Comparison of ENCODE assay signal across 16 cellular contexts in the genomic region with DNA sequence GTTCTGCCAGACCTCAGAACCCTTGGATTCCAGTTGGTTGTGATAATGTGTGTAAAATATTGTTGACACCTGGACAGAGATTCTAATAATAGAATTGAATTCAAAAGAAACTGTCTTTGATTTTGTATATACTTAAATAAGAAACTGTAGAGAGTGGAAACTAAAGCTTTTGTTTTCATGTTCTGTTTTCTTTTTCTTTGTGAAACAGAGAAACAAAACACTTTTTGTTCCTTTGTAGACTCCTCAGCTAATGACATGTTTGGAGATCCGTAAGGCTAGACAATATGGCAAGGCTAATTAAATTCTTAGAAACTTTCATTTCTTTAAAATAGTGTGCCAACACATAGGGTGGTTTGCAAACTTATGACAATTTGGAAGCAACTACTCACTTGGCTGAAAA.
DNase-seq lines count a peak whose midpoint lies in the region; ATAC-seq and TF ChIP-seq lines count a peak whose summit lies in the region.
"Had no signal": no experiment of that assay in that cellular context is flagged by ENCODE, and none has a peak within 500 bp of the region (broad histone marks: within the 10 kb centered on the region; RNA-seq: fewer than 3 reads in every experiment).

No MANE protein-coding gene starts in this region.

- TF ChIP-seq CTCF in MM.1S (IDR thresholded peaks at IDR 0.05; ENCODE audit: low read length) (no peak), neural progenitor cell (IDR thresholded peaks at IDR 0.05) (no peak), uterus (IDR thresholded peaks at IDR 0.05) (no peak)
- no peak for TF ChIP-seq CTCF in CD4-positive, alpha-beta T cell (IDR thresholded peaks at IDR 0.05)

- intact Hi-C loops in CD4-positive, alpha-beta T cell (cut with DNase I, micrococcal nuclease): no loop called here
- intact Hi-C loops in uterus (cut with DNase I; ENCODE audit: low total_unique reads): no loop called here

- H3K27me3 Mint-ChIP-seq in neural progenitor cell (ENCODE audit: insufficient read depth, low read depth): no peaks in the 10 kb centered on the region
- no peaks in the 10 kb centered on the region for H3K27me3 Mint-ChIP-seq in CD4-positive, alpha-beta T cell

- peaks cover 10% of the 10 kb centered on the region for H3K4me1 Mint-ChIP-seq in neural progenitor cell
- H3K4me1 Mint-ChIP-seq in CD4-positive, alpha-beta T cell (ENCODE audit: low read depth): no peaks in the 10 kb centered on the region
- H3K4me1 Mint-ChIP-seq: CD14-positive monocyte; CD4-positive, alpha-beta memory T cell had no signal

- no peaks in the 10 kb centered on the region for H3K9me2 ChIP-seq in MM.1S (replicated peaks; ENCODE audit: insufficient read depth, low read length)

- no peak overlapping the region for H3K4me3 ChIP-seq in MM.1S (ENCODE audit: low read length)
- H3K4me3 ChIP-seq in neural progenitor cell: no peak overlapping the region
- H3K4me3 ChIP-seq in uterus: no peak overlapping the region
- H3K4me3 ChIP-seq: GM23248 had no signal

- no peak for TF ChIP-seq POLR2A in uterus (IDR thresholded peaks at IDR 0.05)

- H3K9ac ChIP-seq in MM.1S (ENCODE audit: low read length) (no peak overlapping the region), neural progenitor cell (no peak overlapping the region)
- H3K9ac ChIP-seq: GM23248 had no signal

- no peak overlapping the region for H3K27ac Mint-ChIP-seq in neural progenitor cell
- no peak overlapping the region for H3K27ac Mint-ChIP-seq in CD4-positive, alpha-beta T cell
- H3K27ac Mint-ChIP-seq: CD14-positive monocyte; CD4-positive, alpha-beta memory T cell had no signal

- peaks cover 14% of the 10 kb centered on the region for H3K9me3 Mint-ChIP-seq in neural progenitor cell
- H3K9me3 Mint-ChIP-seq in CD4-positive, alpha-beta T cell: no peaks in the 10 kb centered on the region

- no peaks in the 10 kb centered on the region for H3K36me3 Mint-ChIP-seq in neural progenitor cell
- H3K36me3 Mint-ChIP-seq in CD4-positive, alpha-beta T cell (ENCODE audit: low read depth): no peaks in the 10 kb centered on the region
- H3K36me3 Mint-ChIP-seq: CD14-positive monocyte; CD4-positive, alpha-beta memory T cell had no signal

- peak; percentile 56 for ATAC-seq in GM18867 (IDR thresholded peaks at IDR 0.05; ENCODE audit: unreplicated experiment)
- no peak for ATAC-seq in CD4-positive, alpha-beta T cell (ENCODE audit: poor library complexity)

- POLR2A ChIA-PET in CD4-positive, alpha-beta T cell (lab: Charles Lee): no interaction called here

- H2AFZ ChIP-seq in MM.1S (ENCODE audit: low read length) (0 out of 2 replicates have a peak overlapping the region, but pooled peaks have one; percentile 4), neural progenitor cell (replicated peaks) (no peak overlapping the region)
- H2AFZ ChIP-seq: GM23248 had no signal

- H3K4me2 ChIP-seq in MM.1S (ENCODE audit: low read depth, low read length) (peak overlapping the region; percentile 32; the same call in 1 of the 2 replicates), neural progenitor cell (peak overlapping the region; percentile 31)

- DNase-seq in MM.1S (peak; percentile 62), neural progenitor cell (ENCODE audit: low spot score) (no peak), NCI-H2196 treated with DMSO at 0.1 percent for 48 hours (lab: John Stamatoyannopoulos, UW; ENCODE audit: unreplicated experiment) (no peak), uterus (no peak)
- DNase-seq in CD4-positive, alpha-beta T cell: no peak
- DNase-seq: Calu3; CD4-positive, alpha-beta memory T cell; COR-L47; DMS53; DMS79 treated with DMSO at 0.1 percent for 48 hours; GF-D8; GM23248; H7; HCEC 1CT had no signal

- H3K36me3 ChIP-seq in MM.1S (replicated peaks; ENCODE audit: insufficient read depth, low read length): no peaks in the 10 kb centered on the region
- H3K36me3 ChIP-seq in neural progenitor cell: no peaks in the 10 kb centered on the region
- no peaks in the 10 kb centered on the region for H3K36me3 ChIP-seq in uterus

- peak overlapping the region; percentile 57; the same call in 1 of the 2 replicates for H3K27ac ChIP-seq in MM.1S (ENCODE audit: low read length)
- no peak overlapping the region for H3K27ac ChIP-seq in neural progenitor cell
- no peak overlapping the region for H3K27ac ChIP-seq in CD4-positive, alpha-beta T cell (ENCODE audit: low read depth, low read length)
- H3K27ac ChIP-seq in uterus: no peak overlapping the region
- H3K27ac ChIP-seq: GM23248 had no signal

- H3K9me3 ChIP-seq in MM.1S (replicated peaks; ENCODE audit: insufficient read depth, low read length) (no peaks in the 10 kb centered on the region), neural progenitor cell (ENCODE audit: low read depth) (no peaks in the 10 kb centered on the region), uterus (no peaks in the 10 kb centered on the region)
- H3K9me3 ChIP-seq in CD4-positive, alpha-beta T cell (ENCODE audit: control insufficient read depth, low read length): no peaks in the 10 kb centered on the region

- no peak overlapping the region for H3K4me3 Mint-ChIP-seq in neural progenitor cell
- H3K4me3 Mint-ChIP-seq in CD4-positive, alpha-beta T cell: no peak overlapping the region
- H3K4me3 Mint-ChIP-seq: CD14-positive monocyte; CD4-positive, alpha-beta memory T cell had no signal

- CTCF ChIA-PET in CD4-positive, alpha-beta T cell (lab: Charles Lee): no interaction called here

- H3K4me1 ChIP-seq in MM.1S (ENCODE audit: low read length) (peaks cover 18% of the 10 kb centered on the region), neural progenitor cell (peaks cover 23% of the 10 kb centered on the region), uterus (no peaks in the 10 kb centered on the region)

- H4K20me1 ChIP-seq in MM.1S (ENCODE audit: insufficient read depth, low read length) (no peaks in the 10 kb centered on the region), neural progenitor cell (ENCODE audit: low read depth) (no peaks in the 10 kb centered on the region)

- H3K27me3 ChIP-seq in MM.1S (replicated peaks; ENCODE audit: insufficient read depth, low read length) (no peaks in the 10 kb centered on the region), neural progenitor cell (no peaks in the 10 kb centered on the region), uterus (no peaks in the 10 kb centered on the region)
- H3K27me3 ChIP-seq in CD4-positive, alpha-beta T cell (ENCODE audit: control insufficient read depth, insufficient read depth, low read length): no peaks in the 10 kb centered on the region

- peaks cover 4% of the 10 kb centered on the region for H3F3A ChIP-seq in MM.1S (ENCODE audit: insufficient read depth, low read length)
- H3F3A ChIP-seq in neural progenitor cell (ENCODE audit: low read depth): peaks cover 15% of the 10 kb centered on the region

- H3K79me2 ChIP-seq in MM.1S (ENCODE audit: low read length) (no peaks in the 10 kb centered on the region), neural progenitor cell (ENCODE audit: low read depth) (no peaks in the 10 kb centered on the region)
